8 cellular contexts compared by ENCODE assay signal in genomic region chrX:132219343-132219768, GRCh38.
DNase-seq lines count a peak whose midpoint lies in the region; ATAC-seq and TF ChIP-seq lines count a peak whose summit lies in the region.

RAP2C (minus strand) TSS chrX:132219447; CDS start chrX:132217268, 2,179 bp downstream.

- H3K27ac ChIP-seq in cingulate gyrus (ENCODE audit: low read depth, low read length), result peak within 1 kb of the TSS; percentile 23

- peak; percentile 54 for ATAC-seq in GM19023 (IDR thresholded peaks at IDR 0.05; ENCODE audit: unreplicated experiment)
- ATAC-seq in HG03159 (IDR thresholded peaks at IDR 0.05; ENCODE audit: unreplicated experiment), result peak; percentile 57

- no peak for DNase-seq in AG09319 (ENCODE audit: extremely low read depth, low read depth)
- DNase-seq in NCI-H345 treated with DMSO at 0.1 percent for 48 hours (lab: John Stamatoyannopoulos, UW; ENCODE audit: unreplicated experiment), result peak; percentile 47
- DNase-seq in activated CD4-positive, CD25-positive, alpha-beta regulatory T cell treated with anti-CD3 and anti-CD28 coated beads, Interleukin-2, amount 50 U/mL, for 72 hours, result peak; percentile 40
- peak; percentile 2 for DNase-seq in kidney glomerular epithelial cell (lab: John Stamatoyannopoulos, UW)
- DNase-seq in stimulated activated CD4-positive, alpha-beta T cell treated with anti-CD3 and anti-CD28 coated beads, Interleukin-1b, Interleukin-23, amount 100 ng/mL, for 4 hours (ENCODE audit: low read depth in 2 of 2), result peak; percentile 35 to 37

- peak; percentile 65 for TF ChIP-seq CTCF in AG09319 (IDR thresholded peaks at IDR 0.05; ENCODE audit: low read depth, low read length)
